ENCODE assay signal across 19 cellular contexts in the genomic region with DNA sequence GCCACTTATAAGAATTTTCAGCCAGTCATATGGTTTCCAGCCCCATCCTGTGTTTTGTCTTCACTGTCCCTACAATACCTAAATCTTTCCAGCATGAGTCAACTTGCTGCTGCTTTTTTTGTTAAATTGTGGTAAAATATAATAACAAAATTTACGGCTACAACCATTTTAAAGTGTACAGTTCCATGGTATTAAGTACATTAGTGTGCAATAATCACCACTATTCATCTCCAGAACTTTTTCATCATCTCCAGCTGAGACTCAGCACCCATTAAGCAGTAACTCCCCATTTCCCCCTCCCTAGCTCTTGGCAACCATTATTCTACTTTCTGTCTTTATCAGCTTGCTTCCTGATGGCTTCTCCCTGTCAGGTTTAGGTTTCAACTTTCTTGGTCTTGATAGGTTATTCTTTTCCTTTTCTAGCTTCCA. TPM values are rescaled to one million over a fixed set of nuclear protein-coding genes. Genes with fewer than 3 reads are reported as not detected.
DNase-seq lines count a peak whose midpoint lies in the region; ATAC-seq, FAIRE-seq and TF ChIP-seq lines count a peak whose summit lies in the region.
"Had no signal": no experiment of that assay in that cellular context is flagged by ENCODE, and none has a peak within 500 bp of the region (broad histone marks: within the 10 kb centered on the region; RNA-seq: fewer than 3 reads in every experiment).

No MANE protein-coding gene starts in this region.

- peaks cover 31% of the 10 kb centered on the region for H4K20me1 ChIP-seq in GM23338 (replicated peaks; ENCODE audit: insufficient read depth)
- H4K20me1 ChIP-seq in astrocyte (ENCODE audit: insufficient read depth, low read length): peaks cover 21% of the 10 kb centered on the region

- H3K4me1 Mint-ChIP-seq in GM23338: peaks cover 56% of the 10 kb centered on the region
- peaks cover 59% of the 10 kb centered on the region for H3K4me1 Mint-ChIP-seq in astrocyte (ENCODE audit: low read depth, unreplicated experiment)
- H3K4me1 Mint-ChIP-seq in natural killer cell: peaks cover 42 to 54% of the 10 kb centered on the region in 2 donors

- no peak for TF ChIP-seq CTCF in GM23338 (conservative IDR thresholded peaks at IDR 0.05; ENCODE audit: low read depth in 2 of 2)
- TF ChIP-seq CTCF in astrocyte (IDR thresholded peaks at IDR 0.05; ENCODE audit: insufficient read depth, low read depth, low read length): no peak
- TF ChIP-seq CTCF in natural killer cell (IDR thresholded peaks at IDR 0.05): no peak

- ATAC-seq in GM23338 (peak; percentile 37; the same call in 1 of the 3 replicates), natural killer cell (no peak), HG02852 (IDR thresholded peaks at IDR 0.05; ENCODE audit: unreplicated experiment) (no peak)
- ATAC-seq: activated T-helper 17 cell treated with anti-CD3 and anti-CD28 coated beads, Interleukin-2, amount 50 U/mL, for 72 hours; mucosa of descending colon; Right ventricle myocardium inferior had no signal

- H3K9me3 Mint-ChIP-seq in GM23338: no peaks in the 10 kb centered on the region
- no peaks in the 10 kb centered on the region for H3K9me3 Mint-ChIP-seq in astrocyte (ENCODE audit: unreplicated experiment)
- no peaks in the 10 kb centered on the region for H3K9me3 Mint-ChIP-seq in natural killer cell
- H3K9me3 Mint-ChIP-seq: activated CD4-positive, alpha-beta memory T cell treated with anti-CD3 and anti-CD28 coated beads for 36 hours; activated T-helper 17 cell treated with anti-CD3 and anti-CD28 coated beads, Interleukin-2, amount 50 U/mL, for 72 hours; CD14-positive monocyte had no signal

- H2AFZ ChIP-seq in GM23338 (no peak overlapping the region), astrocyte (ENCODE audit: low read depth, low read length) (no peak overlapping the region)

- peak overlapping the region; percentile 26 for H3K9ac ChIP-seq in astrocyte (ENCODE audit: low read length)

- intact Hi-C loops in natural killer cell (cut with micrococcal nuclease): no loop called here

- peak overlapping the region; percentile 21 for H3K27ac Mint-ChIP-seq in GM23338
- H3K27ac Mint-ChIP-seq in astrocyte (ENCODE audit: unreplicated experiment): peak overlapping the region; percentile 94
- H3K27ac Mint-ChIP-seq in natural killer cell: no peak overlapping the region
- H3K27ac Mint-ChIP-seq: activated CD4-positive, alpha-beta memory T cell treated with anti-CD3 and anti-CD28 coated beads for 36 hours; activated T-helper 17 cell treated with anti-CD3 and anti-CD28 coated beads, Interleukin-2, amount 50 U/mL, for 72 hours had no signal

- H3K27ac ChIP-seq in GM23338 (ENCODE audit: low read depth) (no peak overlapping the region), astrocyte (ENCODE audit: low read depth, low read length) (peak overlapping the region; percentile 56)
- H3K27ac ChIP-seq: transverse colon had no signal

- H3K36me3 Mint-ChIP-seq in GM23338 (ENCODE audit: low read depth): no peaks in the 10 kb centered on the region
- no peaks in the 10 kb centered on the region for H3K36me3 Mint-ChIP-seq in astrocyte (ENCODE audit: low read depth, unreplicated experiment)
- no peaks in the 10 kb centered on the region for H3K36me3 Mint-ChIP-seq in natural killer cell
- H3K36me3 Mint-ChIP-seq: activated CD4-positive, alpha-beta memory T cell treated with anti-CD3 and anti-CD28 coated beads for 36 hours had no signal

- H3K9me3 ChIP-seq in astrocyte (ENCODE audit: insufficient read depth, low read depth, low read length): no peaks in the 10 kb centered on the region
- H3K9me3 ChIP-seq: mucosa of descending colon, transverse colon had no signal

- DNase-seq in AG08395 (ENCODE audit: low spot score) (peak; percentile 48), GM23338 (ENCODE audit: low spot score) (no peak), astrocyte (ENCODE audit: low read depth) (peak; percentile 61), hepatic stellate cell (ENCODE audit: low spot score) (peak; percentile 40), natural killer cell (no peak), OCI-M1 (lab: John Stamatoyannopoulos, UW) (no peak), UCSD-AML1 (lab: John Stamatoyannopoulos, UW; ENCODE audit: unreplicated experiment) (no peak)
- DNase-seq: activated CD4-positive, alpha-beta memory T cell treated with anti-CD3 and anti-CD28 coated beads for 36 hours; effector CD8-positive, alpha-beta T cell; islet precursor cell; KG1; mucosa of descending colon; T-helper 9 cell; transverse colon had no signal

- H3K4me1 ChIP-seq in GM23338 (ENCODE audit: insufficient read depth) (peaks cover 47% of the 10 kb centered on the region), astrocyte (ENCODE audit: insufficient read depth, low read length) (peaks cover 43% of the 10 kb centered on the region)

- H3K27me3 Mint-ChIP-seq in GM23338 (ENCODE audit: insufficient read depth, low read depth, poor library complexity) (no peaks in the 10 kb centered on the region), astrocyte (ENCODE audit: low read depth, unreplicated experiment) (no peaks in the 10 kb centered on the region), natural killer cell (ENCODE audit: low read depth in 2 of 2) (no peaks in the 10 kb centered on the region)
- H3K27me3 Mint-ChIP-seq: activated CD4-positive, alpha-beta memory T cell treated with anti-CD3 and anti-CD28 coated beads for 36 hours; activated T-helper 17 cell treated with anti-CD3 and anti-CD28 coated beads, Interleukin-2, amount 50 U/mL, for 72 hours; progenitor cell of endocrine pancreas had no signal

- H3K4me3 ChIP-seq in GM23338 (no peak overlapping the region), astrocyte (ENCODE audit: insufficient read depth, low read depth, low read length) (no peak overlapping the region)
- H3K4me3 ChIP-seq: mucosa of descending colon, transverse colon had no signal

- no peaks in the 10 kb centered on the region for H3F3A ChIP-seq in GM23338 (replicated peaks; ENCODE audit: low read depth)

- peak; percentile 29 for FAIRE-seq in astrocyte (lab: Jason Lieb, UNC)

- H3K79me2 ChIP-seq in GM23338 (replicated peaks; ENCODE audit: insufficient read depth) (peaks cover 99% of the 10 kb centered on the region), astrocyte (ENCODE audit: insufficient read depth, low read length) (peaks cover 96% of the 10 kb centered on the region)

- no peaks in the 10 kb centered on the region for H3K9me2 ChIP-seq in GM23338 (ENCODE audit: insufficient read depth)

- no peak overlapping the region; the same call in 2 of the 3 replicates for H3K4me3 Mint-ChIP-seq in GM23338
- peak overlapping the region; percentile 55 for H3K4me3 Mint-ChIP-seq in astrocyte (ENCODE audit: unreplicated experiment)
- H3K4me3 Mint-ChIP-seq in natural killer cell: no peak overlapping the region
- H3K4me3 Mint-ChIP-seq: activated CD4-positive, alpha-beta memory T cell treated with anti-CD3 and anti-CD28 coated beads for 36 hours; activated T-helper 17 cell treated with anti-CD3 and anti-CD28 coated beads, Interleukin-2, amount 50 U/mL, for 72 hours; CD14-positive monocyte had no signal

- H3K4me2 ChIP-seq in GM23338 (peak overlapping the region; percentile 42), astrocyte (ENCODE audit: low read length) (peak overlapping the region; percentile 78)

- H3K27me3 ChIP-seq in GM23338 (ENCODE audit: insufficient read depth) (no peaks in the 10 kb centered on the region), astrocyte (ENCODE audit: insufficient read depth, low read length) (no peaks in the 10 kb centered on the region)
- H3K27me3 ChIP-seq: transverse colon had no signal

- H3K36me3 ChIP-seq in GM23338 (ENCODE audit: insufficient read depth): no peaks in the 10 kb centered on the region
- H3K36me3 ChIP-seq in astrocyte (ENCODE audit: insufficient read depth, low read length): no peaks in the 10 kb centered on the region
- H3K36me3 ChIP-seq: transverse colon had no signal

TF ChIP-seq in GM23338, 12 proteins besides CTCF, POLR2A, EP300 and RAD21 (continues in another document):
- no peak for TF ChIP-seq EZH2phosphoT487 (IDR thresholded peaks at IDR 0.05; ENCODE audit: unreplicated experiment)
- TF ChIP-seq ZNF114 (CRISPR knock-in tag; IDR thresholded peaks at IDR 0.05): no peak
- no peak for TF ChIP-seq NANOG (IDR thresholded peaks at IDR 0.05; ENCODE audit: borderline replicate concordance)
- no peak for TF ChIP-seq ETS1 (IDR thresholded peaks at IDR 0.05)
- TF ChIP-seq, protein P1, sequence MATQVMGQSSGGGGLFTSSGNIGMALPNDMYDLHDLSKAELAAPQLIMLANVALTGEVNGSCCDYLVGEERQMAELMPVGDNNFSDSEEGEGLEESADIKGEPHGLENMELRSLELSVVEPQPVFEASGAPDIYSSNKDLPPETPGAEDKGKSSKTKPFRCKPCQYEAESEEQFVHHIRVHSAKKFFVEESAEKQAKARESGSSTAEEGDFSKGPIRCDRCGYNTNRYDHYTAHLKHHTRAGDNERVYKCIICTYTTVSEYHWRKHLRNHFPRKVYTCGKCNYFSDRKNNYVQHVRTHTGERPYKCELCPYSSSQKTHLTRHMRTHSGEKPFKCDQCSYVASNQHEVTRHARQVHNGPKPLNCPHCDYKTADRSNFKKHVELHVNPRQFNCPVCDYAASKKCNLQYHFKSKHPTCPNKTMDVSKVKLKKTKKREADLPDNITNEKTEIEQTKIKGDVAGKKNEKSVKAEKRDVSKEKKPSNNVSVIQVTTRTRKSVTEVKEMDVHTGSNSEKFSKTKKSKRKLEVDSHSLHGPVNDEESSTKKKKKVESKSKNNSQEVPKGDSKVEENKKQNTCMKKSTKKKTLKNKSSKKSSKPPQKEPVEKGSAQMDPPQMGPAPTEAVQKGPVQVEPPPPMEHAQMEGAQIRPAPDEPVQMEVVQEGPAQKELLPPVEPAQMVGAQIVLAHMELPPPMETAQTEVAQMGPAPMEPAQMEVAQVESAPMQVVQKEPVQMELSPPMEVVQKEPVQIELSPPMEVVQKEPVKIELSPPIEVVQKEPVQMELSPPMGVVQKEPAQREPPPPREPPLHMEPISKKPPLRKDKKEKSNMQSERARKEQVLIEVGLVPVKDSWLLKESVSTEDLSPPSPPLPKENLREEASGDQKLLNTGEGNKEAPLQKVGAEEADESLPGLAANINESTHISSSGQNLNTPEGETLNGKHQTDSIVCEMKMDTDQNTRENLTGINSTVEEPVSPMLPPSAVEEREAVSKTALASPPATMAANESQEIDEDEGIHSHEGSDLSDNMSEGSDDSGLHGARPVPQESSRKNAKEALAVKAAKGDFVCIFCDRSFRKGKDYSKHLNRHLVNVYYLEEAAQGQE (IDR thresholded peaks at IDR 0.05; ENCODE audit: unreplicated experiment): no peak

RNA-seq across cellular contexts. Expression of gene FRS2, which starts 39.1 kb away (rescaled TPM):
- total RNA-seq in GM23338 (2014; rRNA removed; shearing (Covaris generic)): 45.0 and 49.7 TPM in 2 replicates
- 29.2 and 34.3 TPM in 2 replicates for polyA plus RNA-seq in GM23338 (2016; fragmentation: Nextera tagmentation; extraction: Ambion mirVana)
- 54.1 and 60.9 TPM in 2 replicates for total RNA-seq in astrocyte
- total RNA-seq in natural killer cell: 10 to 100 TPM; 25.6 to 33.8 (median 28.2) TPM

Comparison
In these comparisons a context has a peak if more than half of its experiments do, and no peak if none do; other contexts are left out.
1. DNase-seq: peak in AG08395 (single experiment), astrocyte (single experiment) and hepatic stellate cell (single experiment); none in GM23338 (single experiment), natural killer cell (single experiment), OCI-M1 (single experiment) and UCSD-AML1 (single experiment).
2. H3K27ac Mint-ChIP-seq: peak in GM23338 (single experiment) and astrocyte (single experiment); none in natural killer cell (0 of 2).